ENCODE assay signal across 8 cellular contexts in the genomic region with DNA sequence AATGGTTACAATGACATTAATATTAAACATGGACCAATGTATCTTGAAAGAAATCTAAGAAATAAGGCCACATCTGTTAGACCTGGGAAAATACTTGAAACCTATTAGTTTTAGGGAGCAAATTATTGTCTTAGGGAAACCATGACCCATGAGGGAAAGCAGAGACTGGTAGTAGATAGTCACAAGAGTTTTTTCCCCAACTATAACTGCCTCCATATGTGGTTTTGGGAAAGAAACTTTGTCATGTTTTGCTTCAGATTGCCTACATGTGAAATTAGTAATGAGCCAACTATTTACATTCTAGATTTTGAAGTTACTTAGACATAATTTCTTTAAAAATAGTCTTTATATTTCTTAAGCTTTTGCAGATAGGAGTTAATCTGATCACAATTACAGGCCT.
"Had no signal": no experiment of that assay in that cellular context is flagged by ENCODE, and none has a peak within 500 bp of the region (broad histone marks: within the 10 kb centered on the region; RNA-seq: fewer than 3 reads in every experiment).

No MANE protein-coding gene starts in this region.

- DNase-seq: H7, HFFc6, KBM-7 had no signal

- FAIRE-seq: HepG2 had no signal

- H3K36me3 Mint-ChIP-seq: IgD-negative memory B cell had no signal

- H3K27me3 Mint-ChIP-seq: IgD-negative memory B cell had no signal

- H3K27ac ChIP-seq: HL-60 had no signal

- H2AFZ ChIP-seq: GM23338 had no signal

- H3K4me1 Mint-ChIP-seq: IgD-negative memory B cell had no signal

- H3K4me2 ChIP-seq: GM23338 had no signal

- H3K9me3 Mint-ChIP-seq: GM23338 had no signal

- H3K4me3 ChIP-seq: GM23338, HAP-1 had no signal

- H3K36me3 ChIP-seq: HAP-1 had no signal

- H3K4me1 ChIP-seq: HAP-1 had no signal

- H3K9me3 ChIP-seq: HAP-1 had no signal

- H3K4me3 Mint-ChIP-seq: GM23338, HFFc6, IgD-negative memory B cell had no signal

- H3K27ac Mint-ChIP-seq: GM23338, HFFc6, IgD-negative memory B cell had no signal
